1 cellular context compared by ENCODE assay signal in the genomic region with DNA sequence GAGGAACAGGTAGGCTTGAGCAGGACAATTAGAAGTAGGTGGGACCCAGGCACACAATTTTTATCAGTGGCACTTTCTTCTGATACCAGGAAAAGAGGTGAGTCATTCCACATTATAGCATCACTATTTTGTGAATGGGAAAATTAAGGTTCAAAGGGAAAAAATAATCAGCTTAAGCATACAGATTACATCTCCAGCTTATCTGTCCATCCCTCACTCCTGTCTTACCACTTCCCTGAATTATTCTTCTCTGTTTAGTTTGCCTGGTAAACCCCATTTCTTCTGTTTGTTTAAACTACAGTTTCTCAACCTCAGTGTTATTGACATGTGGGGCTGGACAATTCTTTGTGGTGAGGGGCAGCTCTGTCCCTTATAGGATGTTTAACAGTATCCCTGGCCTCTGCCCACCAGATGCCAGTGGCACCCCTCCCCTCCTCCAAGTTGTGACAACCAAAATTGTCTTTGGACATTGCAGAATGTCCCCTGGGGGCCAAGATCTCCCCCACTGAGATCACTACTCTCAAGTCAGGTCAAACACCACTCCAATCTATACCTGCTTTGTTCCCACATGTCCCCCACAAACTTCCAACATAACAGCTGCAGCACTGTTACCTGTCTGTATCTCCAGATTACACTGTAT.
TF ChIP-seq lines count a peak whose summit lies in the region.

No MANE protein-coding gene starts in this region.

TF ChIP-seq in HepG2, 621 proteins besides CTCF, POLR2A, EP300 and RAD21 (continued from another document and continues in another):
- TF ChIP-seq, protein P1, sequence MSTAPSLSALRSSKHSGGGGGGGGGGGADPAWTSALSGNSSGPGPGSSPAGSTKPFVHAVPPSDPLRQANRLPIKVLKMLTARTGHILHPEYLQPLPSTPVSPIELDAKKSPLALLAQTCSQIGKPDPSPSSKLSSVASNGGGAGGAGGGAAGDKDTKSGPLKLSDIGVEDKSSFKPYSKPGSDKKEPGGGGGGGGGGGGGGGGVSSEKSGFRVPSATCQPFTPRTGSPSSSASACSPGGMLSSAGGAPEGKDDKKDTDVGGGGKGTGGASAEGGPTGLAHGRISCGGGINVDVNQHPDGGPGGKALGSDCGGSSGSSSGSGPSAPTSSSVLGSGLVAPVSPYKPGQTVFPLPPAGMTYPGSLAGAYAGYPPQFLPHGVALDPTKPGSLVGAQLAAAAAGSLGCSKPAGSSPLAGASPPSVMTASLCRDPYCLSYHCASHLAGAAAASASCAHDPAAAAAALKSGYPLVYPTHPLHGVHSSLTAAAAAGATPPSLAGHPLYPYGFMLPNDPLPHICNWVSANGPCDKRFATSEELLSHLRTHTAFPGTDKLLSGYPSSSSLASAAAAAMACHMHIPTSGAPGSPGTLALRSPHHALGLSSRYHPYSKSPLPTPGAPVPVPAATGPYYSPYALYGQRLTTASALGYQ (CRISPR knock-in tag; IDR thresholded peaks at IDR 0.05), result peak; percentile 90
- peak; percentile 88 for TF ChIP-seq FOSL2 (CRISPR knock-in tag; IDR thresholded peaks at IDR 0.05)
- TF ChIP-seq, protein P2, sequence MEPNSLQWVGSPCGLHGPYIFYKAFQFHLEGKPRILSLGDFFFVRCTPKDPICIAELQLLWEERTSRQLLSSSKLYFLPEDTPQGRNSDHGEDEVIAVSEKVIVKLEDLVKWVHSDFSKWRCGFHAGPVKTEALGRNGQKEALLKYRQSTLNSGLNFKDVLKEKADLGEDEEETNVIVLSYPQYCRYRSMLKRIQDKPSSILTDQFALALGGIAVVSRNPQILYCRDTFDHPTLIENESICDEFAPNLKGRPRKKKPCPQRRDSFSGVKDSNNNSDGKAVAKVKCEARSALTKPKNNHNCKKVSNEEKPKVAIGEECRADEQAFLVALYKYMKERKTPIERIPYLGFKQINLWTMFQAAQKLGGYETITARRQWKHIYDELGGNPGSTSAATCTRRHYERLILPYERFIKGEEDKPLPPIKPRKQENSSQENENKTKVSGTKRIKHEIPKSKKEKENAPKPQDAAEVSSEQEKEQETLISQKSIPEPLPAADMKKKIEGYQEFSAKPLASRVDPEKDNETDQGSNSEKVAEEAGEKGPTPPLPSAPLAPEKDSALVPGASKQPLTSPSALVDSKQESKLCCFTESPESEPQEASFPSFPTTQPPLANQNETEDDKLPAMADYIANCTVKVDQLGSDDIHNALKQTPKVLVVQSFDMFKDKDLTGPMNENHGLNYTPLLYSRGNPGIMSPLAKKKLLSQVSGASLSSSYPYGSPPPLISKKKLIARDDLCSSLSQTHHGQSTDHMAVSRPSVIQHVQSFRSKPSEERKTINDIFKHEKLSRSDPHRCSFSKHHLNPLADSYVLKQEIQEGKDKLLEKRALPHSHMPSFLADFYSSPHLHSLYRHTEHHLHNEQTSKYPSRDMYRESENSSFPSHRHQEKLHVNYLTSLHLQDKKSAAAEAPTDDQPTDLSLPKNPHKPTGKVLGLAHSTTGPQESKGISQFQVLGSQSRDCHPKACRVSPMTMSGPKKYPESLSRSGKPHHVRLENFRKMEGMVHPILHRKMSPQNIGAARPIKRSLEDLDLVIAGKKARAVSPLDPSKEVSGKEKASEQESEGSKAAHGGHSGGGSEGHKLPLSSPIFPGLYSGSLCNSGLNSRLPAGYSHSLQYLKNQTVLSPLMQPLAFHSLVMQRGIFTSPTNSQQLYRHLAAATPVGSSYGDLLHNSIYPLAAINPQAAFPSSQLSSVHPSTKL (CRISPR knock-in tag; IDR thresholded peaks at IDR 0.05), result peak; percentile 90
- TF ChIP-seq, protein P3, sequence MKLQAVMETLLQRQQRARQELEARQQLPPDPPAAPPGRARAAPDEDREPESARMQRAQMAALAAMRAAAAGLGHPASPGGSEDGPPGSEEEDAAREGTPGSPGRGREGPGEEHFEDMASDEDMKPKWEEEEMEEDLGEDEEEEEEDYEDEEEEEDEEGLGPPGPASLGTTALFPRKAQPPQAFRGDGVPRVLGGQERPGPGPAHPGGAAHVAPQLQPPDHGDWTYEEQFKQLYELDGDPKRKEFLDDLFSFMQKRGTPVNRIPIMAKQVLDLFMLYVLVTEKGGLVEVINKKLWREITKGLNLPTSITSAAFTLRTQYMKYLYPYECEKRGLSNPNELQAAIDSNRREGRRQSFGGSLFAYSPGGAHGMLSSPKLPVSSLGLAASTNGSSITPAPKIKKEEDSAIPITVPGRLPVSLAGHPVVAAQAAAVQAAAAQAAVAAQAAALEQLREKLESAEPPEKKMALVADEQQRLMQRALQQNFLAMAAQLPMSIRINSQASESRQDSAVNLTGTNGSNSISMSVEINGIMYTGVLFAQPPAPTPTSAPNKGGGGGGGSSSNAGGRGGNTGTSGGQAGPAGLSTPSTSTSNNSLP (IDR thresholded peaks at IDR 0.05; ENCODE audit: low read depth, low read length), result 0 out of 2 replicates have a peak, but pooled peaks have one; percentile 33
- TF ChIP-seq TBP (CRISPR knock-in tag; IDR thresholded peaks at IDR 0.05), result no peak
- no peak for TF ChIP-seq POLR2AphosphoS2 (IDR thresholded peaks at IDR 0.05; ENCODE audit: low read depth, low read length)
- 0 out of 2 replicates have a peak, but pooled peaks have one; percentile 34 for TF ChIP-seq ZKSCAN8 (CRISPR knock-in tag; IDR thresholded peaks at IDR 0.05; ENCODE audit: borderline replicate concordance)
- TF ChIP-seq ZNF749 (CRISPR knock-in tag; IDR thresholded peaks at IDR 0.05; ENCODE audit: borderline replicate concordance), result peak; percentile 56; the same call in 1 of the 2 replicates
- TF ChIP-seq DMAP1 (CRISPR knock-in tag; IDR thresholded peaks at IDR 0.05), result peak; percentile 50; the same call in 1 of the 2 replicates
- TF ChIP-seq, protein P4, sequence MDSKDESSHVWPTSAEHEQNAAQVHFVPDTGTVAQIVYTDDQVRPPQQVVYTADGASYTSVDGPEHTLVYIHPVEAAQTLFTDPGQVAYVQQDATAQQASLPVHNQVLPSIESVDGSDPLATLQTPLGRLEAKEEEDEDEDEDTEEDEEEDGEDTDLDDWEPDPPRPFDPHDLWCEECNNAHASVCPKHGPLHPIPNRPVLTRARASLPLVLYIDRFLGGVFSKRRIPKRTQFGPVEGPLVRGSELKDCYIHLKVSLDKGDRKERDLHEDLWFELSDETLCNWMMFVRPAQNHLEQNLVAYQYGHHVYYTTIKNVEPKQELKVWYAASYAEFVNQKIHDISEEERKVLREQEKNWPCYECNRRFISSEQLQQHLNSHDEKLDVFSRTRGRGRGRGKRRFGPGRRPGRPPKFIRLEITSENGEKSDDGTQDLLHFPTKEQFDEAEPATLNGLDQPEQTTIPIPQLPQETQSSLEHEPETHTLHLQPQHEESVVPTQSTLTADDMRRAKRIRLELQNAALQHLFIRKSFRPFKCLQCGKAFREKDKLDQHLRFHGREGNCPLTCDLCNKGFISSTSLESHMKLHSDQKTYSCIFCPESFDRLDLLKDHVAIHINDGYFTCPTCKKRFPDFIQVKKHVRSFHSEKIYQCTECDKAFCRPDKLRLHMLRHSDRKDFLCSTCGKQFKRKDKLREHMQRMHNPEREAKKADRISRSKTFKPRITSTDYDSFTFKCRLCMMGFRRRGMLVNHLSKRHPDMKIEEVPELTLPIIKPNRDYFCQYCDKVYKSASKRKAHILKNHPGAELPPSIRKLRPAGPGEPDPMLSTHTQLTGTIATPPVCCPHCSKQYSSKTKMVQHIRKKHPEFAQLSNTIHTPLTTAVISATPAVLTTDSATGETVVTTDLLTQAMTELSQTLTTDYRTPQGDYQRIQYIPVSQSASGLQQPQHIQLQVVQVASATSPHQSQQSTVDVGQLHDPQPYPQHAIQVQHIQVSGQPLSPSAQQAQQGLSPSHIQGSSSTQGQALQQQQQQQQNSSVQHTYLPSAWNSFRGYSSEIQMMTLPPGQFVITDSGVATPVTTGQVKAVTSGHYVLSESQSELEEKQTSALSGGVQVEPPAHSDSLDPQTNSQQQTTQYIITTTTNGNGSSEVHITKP (CRISPR knock-in tag; IDR thresholded peaks at IDR 0.05; ENCODE audit: low read depth), result peak; percentile 35; the same call in 1 of the 2 replicates
- 0 out of 2 replicates have a peak, but pooled peaks have one; percentile 17 for TF ChIP-seq ZNF652 (CRISPR knock-in tag; IDR thresholded peaks at IDR 0.05; ENCODE audit: borderline replicate concordance, low read depth)
- peak; percentile 85 for TF ChIP-seq TCF7 (IDR thresholded peaks at IDR 0.05; ENCODE audit: low read depth)
- 0 out of 2 replicates have a peak, but pooled peaks have one; percentile 59 for TF ChIP-seq HOXA3 (CRISPR knock-in tag; IDR thresholded peaks at IDR 0.05)
- TF ChIP-seq FOXP1 (IDR thresholded peaks at IDR 0.05), result no peak
- TF ChIP-seq FOXP1 (CRISPR knock-in tag; IDR thresholded peaks at IDR 0.05), result peak; percentile 80
- no peak for TF ChIP-seq FLYWCH1 (CRISPR knock-in tag; IDR thresholded peaks at IDR 0.05)
- TF ChIP-seq HDAC2 (CRISPR knock-in tag; IDR thresholded peaks at IDR 0.05), result peak; percentile 81
- no peak for TF ChIP-seq ZNF251 (CRISPR knock-in tag; IDR thresholded peaks at IDR 0.05)
- TF ChIP-seq, protein P5, sequence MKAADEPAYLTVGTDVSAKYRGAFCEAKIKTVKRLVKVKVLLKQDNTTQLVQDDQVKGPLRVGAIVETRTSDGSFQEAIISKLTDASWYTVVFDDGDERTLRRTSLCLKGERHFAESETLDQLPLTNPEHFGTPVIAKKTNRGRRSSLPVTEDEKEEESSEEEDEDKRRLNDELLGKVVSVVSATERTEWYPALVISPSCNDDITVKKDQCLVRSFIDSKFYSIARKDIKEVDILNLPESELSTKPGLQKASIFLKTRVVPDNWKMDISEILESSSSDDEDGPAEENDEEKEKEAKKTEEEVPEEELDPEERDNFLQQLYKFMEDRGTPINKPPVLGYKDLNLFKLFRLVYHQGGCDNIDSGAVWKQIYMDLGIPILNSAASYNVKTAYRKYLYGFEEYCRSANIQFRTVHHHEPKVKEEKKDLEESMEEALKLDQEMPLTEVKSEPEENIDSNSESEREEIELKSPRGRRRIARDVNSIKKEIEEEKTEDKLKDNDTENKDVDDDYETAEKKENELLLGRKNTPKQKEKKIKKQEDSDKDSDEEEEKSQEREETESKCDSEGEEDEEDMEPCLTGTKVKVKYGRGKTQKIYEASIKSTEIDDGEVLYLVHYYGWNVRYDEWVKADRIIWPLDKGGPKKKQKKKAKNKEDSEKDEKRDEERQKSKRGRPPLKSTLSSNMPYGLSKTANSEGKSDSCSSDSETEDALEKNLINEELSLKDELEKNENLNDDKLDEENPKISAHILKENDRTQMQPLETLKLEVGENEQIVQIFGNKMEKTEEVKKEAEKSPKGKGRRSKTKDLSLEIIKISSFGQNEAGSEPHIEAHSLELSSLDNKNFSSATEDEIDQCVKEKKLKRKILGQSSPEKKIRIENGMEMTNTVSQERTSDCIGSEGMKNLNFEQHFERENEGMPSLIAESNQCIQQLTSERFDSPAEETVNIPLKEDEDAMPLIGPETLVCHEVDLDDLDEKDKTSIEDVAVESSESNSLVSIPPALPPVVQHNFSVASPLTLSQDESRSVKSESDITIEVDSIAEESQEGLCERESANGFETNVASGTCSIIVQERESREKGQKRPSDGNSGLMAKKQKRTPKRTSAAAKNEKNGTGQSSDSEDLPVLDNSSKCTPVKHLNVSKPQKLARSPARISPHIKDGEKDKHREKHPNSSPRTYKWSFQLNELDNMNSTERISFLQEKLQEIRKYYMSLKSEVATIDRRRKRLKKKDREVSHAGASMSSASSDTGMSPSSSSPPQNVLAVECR (CRISPR knock-in tag; IDR thresholded peaks at IDR 0.05; ENCODE audit: borderline replicate concordance), result peak; percentile 32; the same call in 1 of the 2 replicates
- peak; percentile 99 for TF ChIP-seq NCOA2 (CRISPR knock-in tag; IDR thresholded peaks at IDR 0.05)
- no peak for TF ChIP-seq ZKSCAN1 (IDR thresholded peaks at IDR 0.05; ENCODE audit: low read length)
- TF ChIP-seq SOX13 (IDR thresholded peaks at IDR 0.05), result peak; percentile 83
- peak in 1 of 2 experiments; percentile 95; a peak in 2 of 4 replicates for TF ChIP-seq SOX13 (CRISPR knock-in tag; conservative IDR thresholded peaks at IDR 0.05 in 1 of 2, IDR thresholded peaks at IDR 0.05 in 1 of 2)
- TF ChIP-seq, protein P6, sequence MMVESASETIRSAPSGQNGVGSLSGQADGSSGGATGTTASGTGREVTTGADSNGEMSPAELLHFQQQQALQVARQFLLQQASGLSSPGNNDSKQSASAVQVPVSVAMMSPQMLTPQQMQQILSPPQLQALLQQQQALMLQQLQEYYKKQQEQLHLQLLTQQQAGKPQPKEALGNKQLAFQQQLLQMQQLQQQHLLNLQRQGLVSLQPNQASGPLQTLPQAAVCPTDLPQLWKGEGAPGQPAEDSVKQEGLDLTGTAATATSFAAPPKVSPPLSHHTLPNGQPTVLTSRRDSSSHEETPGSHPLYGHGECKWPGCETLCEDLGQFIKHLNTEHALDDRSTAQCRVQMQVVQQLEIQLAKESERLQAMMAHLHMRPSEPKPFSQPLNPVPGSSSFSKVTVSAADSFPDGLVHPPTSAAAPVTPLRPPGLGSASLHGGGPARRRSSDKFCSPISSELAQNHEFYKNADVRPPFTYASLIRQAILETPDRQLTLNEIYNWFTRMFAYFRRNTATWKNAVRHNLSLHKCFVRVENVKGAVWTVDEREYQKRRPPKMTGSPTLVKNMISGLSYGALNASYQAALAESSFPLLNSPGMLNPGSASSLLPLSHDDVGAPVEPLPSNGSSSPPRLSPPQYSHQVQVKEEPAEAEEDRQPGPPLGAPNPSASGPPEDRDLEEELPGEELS (CRISPR knock-in tag; IDR thresholded peaks at IDR 0.05), result peak; percentile 91
- TF ChIP-seq, protein P7, sequence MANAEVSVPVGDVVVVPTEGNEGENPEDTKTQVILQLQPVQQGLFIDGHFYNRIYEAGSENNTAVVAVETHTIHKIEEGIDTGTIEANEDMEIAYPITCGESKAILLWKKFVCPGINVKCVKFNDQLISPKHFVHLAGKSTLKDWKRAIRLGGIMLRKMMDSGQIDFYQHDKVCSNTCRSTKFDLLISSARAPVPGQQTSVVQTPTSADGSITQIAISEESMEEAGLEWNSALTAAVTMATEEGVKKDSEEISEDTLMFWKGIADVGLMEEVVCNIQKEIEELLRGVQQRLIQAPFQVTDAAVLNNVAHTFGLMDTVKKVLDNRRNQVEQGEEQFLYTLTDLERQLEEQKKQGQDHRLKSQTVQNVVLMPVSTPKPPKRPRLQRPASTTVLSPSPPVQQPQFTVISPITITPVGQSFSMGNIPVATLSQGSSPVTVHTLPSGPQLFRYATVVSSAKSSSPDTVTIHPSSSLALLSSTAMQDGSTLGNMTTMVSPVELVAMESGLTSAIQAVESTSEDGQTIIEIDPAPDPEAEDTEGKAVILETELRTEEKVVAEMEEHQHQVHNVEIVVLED (CRISPR knock-in tag; IDR thresholded peaks at IDR 0.05; ENCODE audit: borderline replicate concordance), result no peak; the same call in 1 of the 2 replicates
- TF ChIP-seq HHEX (CRISPR knock-in tag; IDR thresholded peaks at IDR 0.05), result 0 out of 2 replicates have a peak, but pooled peaks have one; percentile 52
- peak; percentile 57; the same call in 1 of the 2 replicates for TF ChIP-seq FOXK1 (CRISPR knock-in tag; IDR thresholded peaks at IDR 0.05; ENCODE audit: borderline replicate concordance, low read depth)
- 0 out of 2 replicates have a peak, but pooled peaks have one; percentile 38 for TF ChIP-seq ZBTB20 (CRISPR knock-in tag; IDR thresholded peaks at IDR 0.05; ENCODE audit: borderline replicate concordance, low read depth)
- TF ChIP-seq ZNF556 (CRISPR knock-in tag; IDR thresholded peaks at IDR 0.05; ENCODE audit: borderline replicate concordance), result 0 out of 2 replicates have a peak, but pooled peaks have one; percentile 18
- TF ChIP-seq NBN (conservative IDR thresholded peaks at IDR 0.05), result no peak
- peak; percentile 88 for TF ChIP-seq FOXJ3 (CRISPR knock-in tag; IDR thresholded peaks at IDR 0.05; ENCODE audit: borderline replicate concordance)
- peak; percentile 13; the same call in 1 of the 2 replicates for TF ChIP-seq TBX3 (IDR thresholded peaks at IDR 0.05; ENCODE audit: borderline replicate concordance)
- no peak for TF ChIP-seq ZNF672 (CRISPR knock-in tag; IDR thresholded peaks at IDR 0.05)
- TF ChIP-seq ZFAT (CRISPR knock-in tag; conservative IDR thresholded peaks at IDR 0.05), result no peak
